In genomic region chr7:99122762-99123161, GRCh38 we compare ENCODE assay signal across 18 cellular contexts. TPM values are rescaled to one million over a fixed set of nuclear protein-coding genes. Genes with fewer than 3 reads are reported as not detected.
DNase-seq lines count a peak whose midpoint lies in the region; ATAC-seq and TF ChIP-seq lines count a peak whose summit lies in the region.
"Had no signal": no experiment of that assay in that cellular context is flagged by ENCODE, and none has a peak within 500 bp of the region (broad histone marks: within the 10 kb centered on the region; RNA-seq: fewer than 3 reads in every experiment).

No MANE protein-coding gene starts in this region.

- no peaks in the 10 kb centered on the region for H3K9me3 ChIP-seq in left ventricle myocardium inferior (replicated peaks)
- H3K9me3 ChIP-seq in fibroblast of lung (ENCODE audit: control insufficient read depth, insufficient read depth, low read depth, low read length) = no peaks in the 10 kb centered on the region
- no peaks in the 10 kb centered on the region for H3K9me3 ChIP-seq in gastrocnemius medialis
- H3K9me3 ChIP-seq in tibial nerve = no peaks in the 10 kb centered on the region

- TF ChIP-seq POLR2A in gastrocnemius medialis (IDR thresholded peaks at IDR 0.05) (no peak), tibial nerve (IDR thresholded peaks at IDR 0.05) (no peak)

- intact Hi-C loops in left ventricle myocardium inferior (cut with micrococcal nuclease) (no loop called here), left ventricle myocardium superior (cut with micrococcal nuclease) (no loop called here), gastrocnemius medialis (cut with DNase I; ENCODE audit: low total_unique reads) (loop anchor here (1.0 kb wide), 1 partner anchor 55 kb away; no protein-coding TSS in a partner anchor)

- H3K4me1 ChIP-seq in left ventricle myocardium inferior (peaks cover 83% of the 10 kb centered on the region), fibroblast of lung (ENCODE audit: control insufficient read depth, extremely low read depth, insufficient read depth, low read length) (peaks cover 19% of the 10 kb centered on the region), gastrocnemius medialis (peaks cover 58 to 61% of the 10 kb centered on the region in 2 donors), tibial nerve (peaks cover 0 to 82% (median 23%) of the 10 kb centered on the region in 4 donors)

- WGBS in tibial nerve, 2 donors = 72 to 74% methylated on average over 6 of the region's 6 CpGs

- H2AFZ ChIP-seq in fibroblast of lung (ENCODE audit: low read length) = no peak overlapping the region

- peaks cover 83% of the 10 kb centered on the region for H3K79me2 ChIP-seq in fibroblast of lung (ENCODE audit: control insufficient read depth, insufficient read depth, low read length)

- H3K36me3 ChIP-seq in left ventricle myocardium inferior (no peaks in the 10 kb centered on the region), fibroblast of lung (ENCODE audit: control insufficient read depth, insufficient read depth, low read length) (no peaks in the 10 kb centered on the region), gastrocnemius medialis (no peaks in the 10 kb centered on the region), tibial nerve (peaks cover 0 to 4% (median 0%) of the 10 kb centered on the region in 3 donors)

- TF ChIP-seq CTCF in left ventricle myocardium inferior (IDR thresholded peaks at IDR 0.05; ENCODE audit: borderline replicate concordance) (no peak), fibroblast of lung (conservative IDR thresholded peaks at IDR 0.05 in 1 of 2, IDR thresholded peaks at IDR 0.05 in 1 of 2; ENCODE audit: low read depth in 1 of 2, low read length in 2 of 2) (no peak), gastrocnemius medialis (IDR thresholded peaks at IDR 0.05 in 4 of 5, conservative IDR thresholded peaks at IDR 0.05 in 1 of 5) (no peak), tibial nerve (IDR thresholded peaks at IDR 0.05) (no peak)

- no peak overlapping the region for H3K4me2 ChIP-seq in fibroblast of lung (ENCODE audit: extremely low read depth, insufficient read depth, low read length)

- ATAC-seq in left ventricle myocardium superior (no peak), gastrocnemius medialis (no peak), HG02870 (IDR thresholded peaks at IDR 0.05; ENCODE audit: unreplicated experiment) (no peak)

- no peaks in the 10 kb centered on the region for H4K20me1 ChIP-seq in fibroblast of lung (ENCODE audit: control insufficient read depth, extremely low read depth, insufficient read depth, low read length)

- DNase-seq in left ventricle myocardium inferior (no peak), left ventricle myocardium superior (no peak), fibroblast of lung (ENCODE audit: low read depth in 2 of 2) (no peak), gastrocnemius medialis (no peak), HuH-7 (ENCODE audit: low spot score) (no peak), tibial nerve (ENCODE audit: low spot score in 2 of 2) (no peak), ecto neural progenitor cell (ENCODE audit: low spot score) (no peak)
- DNase-seq: COR-L47; DMS153; EL; H7; NCI-H2029; NCI-H526 treated with DMSO at 0.1 percent for 48 hours; NK-92 treated with Interleukin-12 subunit alpha and Interleukin-12 subunit beta, amount 100 ng/mL, for 24 hours; OCI-M1 had no signal

- in situ Hi-C loops in gastrocnemius medialis (cut with MboI; ENCODE audit: low sequenced_read_pairs in 4 of 4) = no loop called here

- no peak overlapping the region for H3K9ac ChIP-seq in fibroblast of lung (ENCODE audit: insufficient read depth, low read length)

- H3K27ac ChIP-seq in left ventricle myocardium inferior (replicated peaks) (peak overlapping the region; percentile 55), fibroblast of lung (ENCODE audit: insufficient read depth, low read length) (peak overlapping the region; percentile 13), gastrocnemius medialis (peak overlapping the region; percentile 56 to 83 (median 64)), tibial nerve (peak overlapping the region in 2 of 4 donors; percentile 33 to 77)
- H3K27ac ChIP-seq: 22Rv1, C4-2B had no signal

- TF ChIP-seq EP300 in tibial nerve (IDR thresholded peaks at IDR 0.05) = no peak

- no peak overlapping the region for H3K4me3 ChIP-seq in left ventricle myocardium inferior
- H3K4me3 ChIP-seq in fibroblast of lung (replicated peaks in 1 of 4; ENCODE audit: control extremely low read depth in 1 of 4, insufficient read depth in 1 of 4, low read depth in 3 of 4, low read length in 4 of 4) = no peak overlapping the region
- H3K4me3 ChIP-seq in gastrocnemius medialis = no peak overlapping the region
- H3K4me3 ChIP-seq in tibial nerve = no peak overlapping the region

- H3K27me3 ChIP-seq in left ventricle myocardium inferior (ENCODE audit: low read depth) (no peaks in the 10 kb centered on the region), fibroblast of lung (ENCODE audit: control insufficient read depth, insufficient read depth, low read length) (no peaks in the 10 kb centered on the region), gastrocnemius medialis (no peaks in the 10 kb centered on the region), tibial nerve (no peaks in the 10 kb centered on the region)

RNA-seq across cellular contexts. Expression of gene SMURF1, which starts 21.1 kb away (rescaled TPM):
- total RNA-seq in left ventricle myocardium inferior (10.0 TPM), left ventricle myocardium superior (11.5 TPM), fibroblast of lung (13.1 and 18.7 TPM in 2 replicates), gastrocnemius medialis (10 to 100 TPM; 15.4 to 44.8 (median 18.3) TPM), tibial nerve (10 to 100 TPM; 28.2 to 35.4 (median 31.1) TPM)
- polyA plus RNA-seq in fibroblast of lung = 15.9 and 17.2 TPM in 2 replicates
- 12.2 and 15.4 TPM in 2 replicates for polyA plus RNA-seq in fibroblast of lung (2012)
- 15.4 and 17.3 TPM in 2 replicates for polyA minus RNA-seq in fibroblast of lung (ENCODE audit: low replicate concordance)
